ENCODE assay signal across 1 cellular context in the genomic region with DNA sequence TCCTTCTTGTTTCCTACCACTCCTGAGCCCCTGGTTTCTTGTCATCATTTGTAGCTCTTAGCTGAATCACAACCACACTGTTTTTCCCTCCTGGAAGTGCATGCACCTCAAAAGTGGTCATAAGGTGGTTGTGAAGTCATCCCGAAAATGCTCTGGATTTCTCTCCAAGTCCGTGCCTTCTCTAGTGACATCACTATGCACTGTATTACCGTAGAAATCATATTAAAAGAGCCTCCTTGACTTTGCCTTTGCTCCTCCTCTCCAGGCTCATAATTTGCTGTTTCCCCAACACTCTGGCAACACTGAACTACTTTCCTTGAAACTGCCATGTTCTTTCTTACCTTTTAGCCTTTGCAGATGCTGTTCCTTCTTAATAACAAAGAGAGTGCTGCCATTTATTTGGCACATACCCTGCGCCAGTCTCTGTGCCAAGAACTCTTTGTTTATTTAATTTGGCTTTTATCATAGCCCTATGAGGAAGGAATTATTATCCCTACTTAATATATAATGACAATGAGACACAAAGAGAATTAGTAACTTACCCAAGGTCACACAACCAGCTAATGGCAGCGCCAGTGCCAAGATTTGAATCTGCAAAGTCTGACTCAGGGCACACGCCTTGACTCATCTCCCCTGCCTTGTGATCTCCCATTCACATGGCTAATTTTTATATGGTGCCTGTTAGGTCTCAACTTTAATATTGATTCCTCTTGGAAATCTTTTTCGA.
TF ChIP-seq lines count a peak whose summit lies in the region.

No MANE protein-coding gene starts in this region.

TF ChIP-seq in GM23338, 12 proteins besides CTCF, POLR2A, EP300 and RAD21 (continued from another document):
- TF ChIP-seq ZNF462 (CRISPR knock-in tag; IDR thresholded peaks at IDR 0.05) (no peak), ZNF114 (CRISPR knock-in tag; IDR thresholded peaks at IDR 0.05) (no peak), ZNF331 (CRISPR knock-in tag; IDR thresholded peaks at IDR 0.05; ENCODE audit: low read depth) (no peak), ETS1 (IDR thresholded peaks at IDR 0.05) (no peak), POLR2AphosphoS5 (IDR thresholded peaks at IDR 0.05; ENCODE audit: low read depth) (no peak), NANOG (IDR thresholded peaks at IDR 0.05; ENCODE audit: borderline replicate concordance) (no peak)
- TF ChIP-seq, protein P1, sequence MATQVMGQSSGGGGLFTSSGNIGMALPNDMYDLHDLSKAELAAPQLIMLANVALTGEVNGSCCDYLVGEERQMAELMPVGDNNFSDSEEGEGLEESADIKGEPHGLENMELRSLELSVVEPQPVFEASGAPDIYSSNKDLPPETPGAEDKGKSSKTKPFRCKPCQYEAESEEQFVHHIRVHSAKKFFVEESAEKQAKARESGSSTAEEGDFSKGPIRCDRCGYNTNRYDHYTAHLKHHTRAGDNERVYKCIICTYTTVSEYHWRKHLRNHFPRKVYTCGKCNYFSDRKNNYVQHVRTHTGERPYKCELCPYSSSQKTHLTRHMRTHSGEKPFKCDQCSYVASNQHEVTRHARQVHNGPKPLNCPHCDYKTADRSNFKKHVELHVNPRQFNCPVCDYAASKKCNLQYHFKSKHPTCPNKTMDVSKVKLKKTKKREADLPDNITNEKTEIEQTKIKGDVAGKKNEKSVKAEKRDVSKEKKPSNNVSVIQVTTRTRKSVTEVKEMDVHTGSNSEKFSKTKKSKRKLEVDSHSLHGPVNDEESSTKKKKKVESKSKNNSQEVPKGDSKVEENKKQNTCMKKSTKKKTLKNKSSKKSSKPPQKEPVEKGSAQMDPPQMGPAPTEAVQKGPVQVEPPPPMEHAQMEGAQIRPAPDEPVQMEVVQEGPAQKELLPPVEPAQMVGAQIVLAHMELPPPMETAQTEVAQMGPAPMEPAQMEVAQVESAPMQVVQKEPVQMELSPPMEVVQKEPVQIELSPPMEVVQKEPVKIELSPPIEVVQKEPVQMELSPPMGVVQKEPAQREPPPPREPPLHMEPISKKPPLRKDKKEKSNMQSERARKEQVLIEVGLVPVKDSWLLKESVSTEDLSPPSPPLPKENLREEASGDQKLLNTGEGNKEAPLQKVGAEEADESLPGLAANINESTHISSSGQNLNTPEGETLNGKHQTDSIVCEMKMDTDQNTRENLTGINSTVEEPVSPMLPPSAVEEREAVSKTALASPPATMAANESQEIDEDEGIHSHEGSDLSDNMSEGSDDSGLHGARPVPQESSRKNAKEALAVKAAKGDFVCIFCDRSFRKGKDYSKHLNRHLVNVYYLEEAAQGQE (IDR thresholded peaks at IDR 0.05; ENCODE audit: unreplicated experiment), result no peak
